In genomic region chr13:44792096-44792495, GRCh38 we compare ENCODE assay signal across 20 cellular contexts.
"Had no signal": no experiment of that assay in that cellular context is flagged by ENCODE, and none has a peak within 500 bp of the region (broad histone marks: within the 10 kb centered on the region; RNA-seq: fewer than 3 reads in every experiment).

No MANE protein-coding gene starts in this region.

- H3K79me2 ChIP-seq: parathyroid adenoma had no signal

- H3K9me3 ChIP-seq: prostate gland, transverse colon had no signal

- ATAC-seq: left colon; naive thymus-derived CD4-positive, alpha-beta T cell; sciatic nerve; stimulated activated memory B cell treated with anti-CD40 and anti-IgM and Interleukin-4, amounts not matched to agents 10 μg/mL and 1 μg/mL and 100 μg/mL, for 72 hours had no signal

- H3K27ac ChIP-seq: coronary artery, dorsolateral prefrontal cortex, parathyroid adenoma, prostate gland, spleen, transverse colon had no signal

- H2AFZ ChIP-seq: parathyroid adenoma had no signal

- DNase-seq: dorsolateral prefrontal cortex; effector CD8-positive, alpha-beta T cell; foreskin melanocyte; head of caudate nucleus; hippocampal formation; left colon; mesendoderm; naive thymus-derived CD4-positive, alpha-beta T cell; nephron progenitor cell; retina; spleen; stimulated activated CD4-positive, alpha-beta T cell treated with anti-CD3 and anti-CD28 coated beads, Interleukin-15, amount 100 ng/mL, for 24 hours; stimulated activated CD4-positive, alpha-beta T cell treated with anti-CD3 and anti-CD28 coated beads, Interleukin-1b, Interleukin-23, amount 100 ng/mL, for 48 hours; stimulated activated CD4-positive, alpha-beta T cell treated with anti-CD3 and anti-CD28 coated beads, Interleukin-4, amount 100 ng/mL, for 24 hours; transverse colon had no signal

- H3K4me3 ChIP-seq: coronary artery, dorsolateral prefrontal cortex, prostate gland, spleen, transverse colon had no signal

- H3K9ac ChIP-seq: parathyroid adenoma had no signal

- H3K27me3 ChIP-seq: spleen, transverse colon had no signal

- H3K4me1 ChIP-seq: parathyroid adenoma, prostate gland, spleen, transverse colon had no signal

- H3K36me3 ChIP-seq: prostate gland, spleen, transverse colon had no signal
